ENCODE assay signal across 32 cellular contexts in genomic region chr13:93981578-93981977, GRCh38.
"Had no signal": no experiment of that assay in that cellular context is flagged by ENCODE, and none has a peak within 500 bp of the region (broad histone marks: within the 10 kb centered on the region; RNA-seq: fewer than 3 reads in every experiment).

No MANE protein-coding gene starts in this region.

- ATAC-seq: activated CD4-positive, CD25-positive, alpha-beta regulatory T cell treated with anti-CD3 and anti-CD28 coated beads, Interleukin-2, amount 50 U/mL, for 24 hours; activated CD8-positive, alpha-beta T cell treated with anti-CD3 and anti-CD28 coated beads for 36 hours; activated naive CD4-positive, alpha-beta T cell treated with anti-CD3 and anti-CD28 coated beads, Interleukin-2, amount 50 U/mL, for 72 hours; gastroesophageal sphincter; T-cell had no signal

- H3K4me3 ChIP-seq: ascending aorta, breast epithelium, cardiac muscle cell, colonic mucosa, esophagus squamous epithelium, gastroesophageal sphincter, heart right ventricle had no signal

- H3K27ac ChIP-seq: ascending aorta, breast epithelium, cardiac muscle cell, colonic mucosa, epithelial cell of prostate, esophagus squamous epithelium, gastroesophageal sphincter, WERI-Rb-1 had no signal

- H3K36me3 Mint-ChIP-seq: activated naive CD4-positive, alpha-beta T cell treated with anti-CD3 and anti-CD28 coated beads, Interleukin-2, amount 50 U/mL, for 72 hours; activated naive CD8-positive, alpha-beta T cell treated with anti-CD3 and anti-CD28 coated beads, Interleukin-2, amount 10 ng/mL, durations not matched to agents 7 days and 5 days; T-cell had no signal

- H3K9me3 Mint-ChIP-seq: activated B cell treated with CpG ODN at 0.5 μM for 24 hours; activated CD8-positive, alpha-beta T cell treated with anti-CD3 and anti-CD28 coated beads for 36 hours; activated naive CD4-positive, alpha-beta T cell treated with anti-CD3 and anti-CD28 coated beads, Interleukin-2, amount 50 U/mL, for 72 hours; activated naive CD8-positive, alpha-beta T cell treated with anti-CD3 and anti-CD28 coated beads, Interleukin-2, amount 10 ng/mL, durations not matched to agents 7 days and 5 days; T-cell; T-helper 1 cell treated with Interleukin-12 subunit alpha and Interleukin-12 subunit beta and Interleukin-4 antibody, amounts not matched to agents 30 μg/mL and 1 μg/mL, for 36 hours had no signal

- H3K27me3 Mint-ChIP-seq: activated B cell treated with CpG ODN at 0.5 μM for 24 hours; activated naive CD8-positive, alpha-beta T cell treated with anti-CD3 and anti-CD28 coated beads, Interleukin-2, amount 10 ng/mL, durations not matched to agents 7 days and 5 days had no signal

- H3K27me3 ChIP-seq: ascending aorta, breast epithelium, cardiac muscle cell, colonic mucosa, esophagus squamous epithelium, gastroesophageal sphincter, heart right ventricle had no signal

- H3K27ac Mint-ChIP-seq: activated B cell treated with CpG ODN at 0.5 μM for 24 hours; activated CD8-positive, alpha-beta T cell treated with anti-CD3 and anti-CD28 coated beads for 36 hours; activated naive CD4-positive, alpha-beta T cell treated with anti-CD3 and anti-CD28 coated beads, Interleukin-2, amount 50 U/mL, for 72 hours; activated naive CD8-positive, alpha-beta T cell treated with anti-CD3 and anti-CD28 coated beads, Interleukin-2, amount 10 ng/mL, durations not matched to agents 7 days and 5 days; brain; T-cell; T-helper 1 cell treated with Interleukin-12 subunit alpha and Interleukin-12 subunit beta and Interleukin-4 antibody, amounts not matched to agents 30 μg/mL and 1 μg/mL, for 36 hours had no signal

- FAIRE-seq: endometrium, endothelial cell of umbilical vein had no signal

- H3K4me1 Mint-ChIP-seq: activated B cell treated with CpG ODN at 0.5 μM for 24 hours; activated naive CD8-positive, alpha-beta T cell treated with anti-CD3 and anti-CD28 coated beads, Interleukin-2, amount 10 ng/mL, durations not matched to agents 7 days and 5 days; T-cell had no signal

- H3K4me1 ChIP-seq: ascending aorta, breast epithelium, colonic mucosa, heart right ventricle had no signal

- H3K36me3 ChIP-seq: ascending aorta, breast epithelium, cardiac muscle cell, colonic mucosa, esophagus squamous epithelium, gastroesophageal sphincter, heart right ventricle had no signal

- DNase-seq: activated B cell treated with CpG ODN at 0.5 μM for 24 hours; activated CD4-positive, alpha-beta T cell treated with anti-CD3 and anti-CD28 coated beads for 48 hours; activated CD4-positive, alpha-beta T cell treated with anti-CD3 and anti-CD28 coated beads, Interleukin-2, amount 50 U/mL, for 1 hour; activated CD4-positive, alpha-beta T cell treated with anti-CD3 and anti-CD28 coated beads, Interleukin-2, amount 50 U/mL, for 48 hours; activated CD8-positive, alpha-beta memory T cell treated with anti-CD3 and anti-CD28 coated beads for 24 hours; activated CD8-positive, alpha-beta T cell treated with anti-CD3 and anti-CD28 coated beads for 36 hours; activated effector memory CD4-positive, alpha-beta T cell treated with Interleukin-2 at 50 U/mL for 16 hours; activated gamma-delta T cell treated with Interleukin-2 at 50 U/mL for 16 hours; activated naive CD4-positive, alpha-beta T cell treated with Interleukin-2 at 50 U/mL for 16 hours; activated naive CD8-positive, alpha-beta T cell treated with anti-CD3 and anti-CD28 coated beads, Interleukin-2, amount 10 ng/mL, durations not matched to agents 7 days and 5 days; activated T-cell treated with anti-CD3 and anti-CD28 coated beads, Interleukin-2, amount 50 U/mL, for 48 hours; central memory CD4-positive, alpha-beta T cell; cerebellar nuclear complex; colonic mucosa; effector CD8-positive, alpha-beta T cell; esophagus squamous epithelium; foreskin melanocyte; heart right ventricle; T-cell; T-helper 9 cell; WERI-Rb-1 had no signal

- H3K4me3 Mint-ChIP-seq: activated B cell treated with CpG ODN at 0.5 μM for 24 hours; activated CD8-positive, alpha-beta T cell treated with anti-CD3 and anti-CD28 coated beads for 36 hours; activated naive CD8-positive, alpha-beta T cell treated with anti-CD3 and anti-CD28 coated beads, Interleukin-2, amount 10 ng/mL, durations not matched to agents 7 days and 5 days; brain; T-cell; T-helper 1 cell treated with Interleukin-12 subunit alpha and Interleukin-12 subunit beta and Interleukin-4 antibody, amounts not matched to agents 30 μg/mL and 1 μg/mL, for 36 hours had no signal
